ENCODE assay signal across 8 cellular contexts in the genomic region with DNA sequence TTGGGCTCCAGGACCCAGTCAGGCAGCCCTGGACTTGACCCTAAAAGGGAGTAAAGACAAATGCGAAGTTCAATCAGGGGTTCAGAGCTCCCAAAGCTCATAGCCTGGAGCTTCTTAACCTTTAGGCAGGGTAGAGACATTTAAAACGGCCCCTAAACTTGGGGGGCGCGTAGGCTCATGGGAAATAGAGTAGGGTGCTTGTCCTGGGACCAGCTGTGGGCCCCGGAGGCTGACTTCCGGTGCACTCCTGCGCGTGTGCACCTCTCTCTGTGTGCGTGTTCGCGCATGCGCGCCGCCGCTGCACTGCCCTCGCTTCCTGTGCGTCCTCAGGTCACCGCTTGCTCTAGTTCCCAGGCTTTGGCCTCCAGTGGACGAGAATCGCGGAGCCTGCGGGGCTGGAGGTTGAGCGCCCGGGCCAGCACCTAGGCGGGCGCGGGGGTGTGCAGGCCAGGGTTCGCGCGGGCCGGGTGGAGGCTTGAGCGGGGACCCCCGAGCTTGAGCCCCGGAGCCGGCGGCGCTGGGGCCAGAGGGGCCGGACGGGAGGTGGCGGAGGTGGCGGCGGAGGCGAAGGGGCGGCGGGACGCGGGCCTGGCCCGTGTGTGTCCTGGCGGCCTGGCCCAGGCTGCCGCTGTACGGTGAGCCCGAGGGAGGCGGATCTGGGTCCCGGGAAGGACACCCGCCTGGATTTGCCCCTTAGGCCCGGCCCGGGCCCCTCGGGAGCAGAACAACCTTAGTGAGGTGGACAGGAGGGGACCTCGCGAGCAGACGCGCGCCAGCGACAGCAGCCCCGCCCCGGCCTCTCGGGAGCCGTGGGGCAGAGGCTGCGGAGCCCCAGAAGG. TPM values are rescaled to one million over a fixed set of nuclear protein-coding genes. Genes with fewer than 3 reads are reported as not detected.
DNase-seq lines count a peak whose midpoint lies in the region; ATAC-seq and TF ChIP-seq lines count a peak whose summit lies in the region.

Gene RBAK, plus strand, starts transcription at position 303 of the 839 bp plus-strand sequence. CDS start 2,217 bp downstream, outside the sequence.

- H3K4me3 Mint-ChIP-seq in activated CD4-positive, alpha-beta T cell treated with anti-CD3 and anti-CD28 coated beads, Interleukin-2, amount 10 ng/mL, durations not matched to agents 24 days and 14 days = peak within 1 kb of the TSS; percentile 94

- H3K4me3 ChIP-seq in BLaER1 treated with 17β-estradiol and CSF1 and Interleukin-3, amounts not matched to agents 10 nM and 100 nM = peak within 1 kb of the TSS; percentile 76 to 99 (median 89)
- H3K4me3 ChIP-seq in coronary artery = peak within 1 kb of the TSS; percentile 90

- TF ChIP-seq CTCF in coronary artery (IDR thresholded peaks at IDR 0.05) = no peak

- peak within 1 kb of the TSS; percentile 88 to 97 (median 94) for H3K9ac ChIP-seq in BLaER1 treated with 17β-estradiol and CSF1 and Interleukin-3, amounts not matched to agents 10 nM and 100 nM

- H3K4me2 ChIP-seq in BLaER1 treated with 17β-estradiol and CSF1 and Interleukin-3, amounts not matched to agents 10 nM and 100 nM = peak within 1 kb of the TSS; percentile 78 to 93 (median 86)

- H3K4me1 Mint-ChIP-seq in activated CD4-positive, alpha-beta T cell treated with anti-CD3 and anti-CD28 coated beads, Interleukin-2, amount 10 ng/mL, durations not matched to agents 24 days and 14 days = peaks cover 27% of the 10 kb centered on the region

- intact Hi-C loops in activated CD4-positive, alpha-beta T cell treated with anti-CD3 and anti-CD28 coated beads, Interleukin-2, amount 10 ng/mL, durations not matched to agents 24 days and 14 days (cut with micrococcal nuclease) = loop anchor here (1.0 to 5.0 kb wide), 2 partner anchors 71 to 268 kb away; partner anchors contain the start of gene AP5Z1

- peaks cover 5 to 19% (median 10%) of the 10 kb centered on the region in 10 experiments; a peak in 17 of 20 replicates for H3K4me1 ChIP-seq in BLaER1 treated with 17β-estradiol and CSF1 and Interleukin-3, amounts not matched to agents 10 nM and 100 nM

- DNase-seq in NCI-H526 treated with DMSO at 0.1 percent for 48 hours (lab: John Stamatoyannopoulos, UW) = peak; percentile 63
- peak; percentile 96 for DNase-seq in activated CD4-positive, alpha-beta T cell treated with anti-CD3 and anti-CD28 coated beads, Interleukin-2, amount 10 ng/mL, durations not matched to agents 24 days and 14 days
- DNase-seq in coronary artery (ENCODE audit: low spot score) = peak; percentile 94
- peak; percentile 98 for DNase-seq in left kidney (ENCODE audit: low read depth, low spot score)
- DNase-seq in stimulated activated CD4-positive, alpha-beta T cell treated with anti-CD3 and anti-CD28 coated beads, Interleukin-1b, Interleukin-23, amount 100 ng/mL, for 48 hours = peak; percentile 94

- peak within 1 kb of the TSS; percentile 91 for H3K27ac Mint-ChIP-seq in activated CD4-positive, alpha-beta T cell treated with anti-CD3 and anti-CD28 coated beads, Interleukin-2, amount 10 ng/mL, durations not matched to agents 24 days and 14 days

- H3K27me3 ChIP-seq in BLaER1 treated with 17β-estradiol and CSF1 and Interleukin-3, amounts not matched to agents 10 nM and 100 nM = no peaks in the 10 kb centered on the region

- H3K9me3 ChIP-seq in BLaER1 treated with 17β-estradiol and CSF1 and Interleukin-3, amounts not matched to agents 10 nM and 100 nM (replicated peaks in 1 of 11) = peaks cover 22 to 35% (median 25%) of the 10 kb centered on the region in 11 experiments

- H3K27me3 Mint-ChIP-seq in activated CD4-positive, alpha-beta T cell treated with anti-CD3 and anti-CD28 coated beads, Interleukin-2, amount 10 ng/mL, durations not matched to agents 24 days and 14 days = no peaks in the 10 kb centered on the region

- H4K20me1 ChIP-seq in BLaER1 treated with 17β-estradiol and CSF1 and Interleukin-3, amounts not matched to agents 10 nM and 100 nM = peaks cover 0 to 4% (median 0%) of the 10 kb centered on the region in 11 experiments; a peak in 3 of 22 replicates

- peak within 1 kb of the TSS; percentile 82 to 95 (median 91) for H3K27ac ChIP-seq in BLaER1 treated with 17β-estradiol and CSF1 and Interleukin-3, amounts not matched to agents 10 nM and 100 nM
- H3K27ac ChIP-seq in coronary artery = peak within 1 kb of the TSS; percentile 79 to 87

- H3K36me3 Mint-ChIP-seq in activated CD4-positive, alpha-beta T cell treated with anti-CD3 and anti-CD28 coated beads, Interleukin-2, amount 10 ng/mL, durations not matched to agents 24 days and 14 days (ENCODE audit: low read depth) = peaks cover 49% of the 10 kb centered on the region

- H3K36me3 ChIP-seq in BLaER1 treated with 17β-estradiol and CSF1 and Interleukin-3, amounts not matched to agents 10 nM and 100 nM = peaks cover 25 to 37% (median 34%) of the 10 kb centered on the region in 11 experiments

- ATAC-seq in GM19324 (IDR thresholded peaks at IDR 0.05; ENCODE audit: low FRiP score, unreplicated experiment) (peak; percentile 100), HG03460 (IDR thresholded peaks at IDR 0.05; ENCODE audit: unreplicated experiment) (peak; percentile 99)

- H3K9me3 Mint-ChIP-seq in activated CD4-positive, alpha-beta T cell treated with anti-CD3 and anti-CD28 coated beads, Interleukin-2, amount 10 ng/mL, durations not matched to agents 24 days and 14 days = peaks cover 22% of the 10 kb centered on the region

RNA-seq across cellular contexts. Expression of gene RBAK, which starts in this region (rescaled TPM):
- 13.6 and 14.2 TPM in 2 replicates for total RNA-seq in activated CD4-positive, alpha-beta T cell treated with anti-CD3 and anti-CD28 coated beads, Interleukin-2, amount 10 ng/mL, durations not matched to agents 24 days and 14 days

Comparison
In these comparisons a context has a peak if more than half of its experiments do, and no peak if none do; other contexts are left out.
1. Peak in every context shown above with its lines: DNase-seq, ATAC-seq, H3K4me3 ChIP-seq and H3K27ac ChIP-seq.